ENCODE assay signal across 8 cellular contexts in the genomic region with DNA sequence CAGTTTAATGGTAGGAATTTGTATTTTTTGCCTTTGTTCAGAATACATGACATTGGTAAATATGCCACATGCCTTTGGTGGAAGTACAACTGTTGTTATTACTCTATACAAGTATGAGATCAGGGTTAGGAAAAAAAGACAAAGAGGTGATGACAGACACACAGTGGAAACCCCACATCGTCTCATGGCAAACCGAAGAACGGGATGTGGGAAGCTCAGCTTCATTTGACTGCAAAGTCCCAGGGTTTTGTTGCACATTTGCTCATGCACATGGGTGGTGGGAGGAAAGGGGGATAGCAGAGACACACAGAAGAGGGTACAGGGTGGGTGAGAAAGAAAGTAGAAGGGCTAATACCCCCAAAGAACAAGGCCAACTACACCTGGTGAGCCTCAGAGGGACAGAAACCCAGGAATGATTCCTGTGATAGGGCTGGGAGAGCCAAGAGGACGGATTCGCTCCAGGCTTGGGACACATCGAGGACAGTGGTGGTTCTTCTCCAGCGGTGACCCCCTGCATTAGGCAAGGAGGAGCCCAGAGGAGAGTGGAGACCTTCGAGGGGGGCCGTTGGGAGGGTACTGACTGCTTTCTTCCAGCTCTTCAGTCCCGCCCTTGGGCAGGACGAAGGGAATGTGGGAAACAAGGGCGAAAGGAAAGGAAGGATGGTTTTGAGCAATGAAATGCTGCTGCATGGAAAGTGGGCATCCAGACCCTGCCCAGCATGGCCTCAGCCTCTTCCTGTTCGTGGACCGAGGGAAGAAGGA.
A peak's percentile ranks its signal among the peaks of the same experiment; 100 is the strongest.
DNase-seq lines count a peak whose midpoint lies in the region; TF ChIP-seq lines count a peak whose summit lies in the region.

No MANE protein-coding gene starts in this region.

- H3K27me3 ChIP-seq in SU-DHL-6 (ENCODE audit: low read length) = no peaks in the 10 kb centered on the region

- DNase-seq in T-helper 2 cell treated with Interferon-gamma antibody and Interleukin-4, amounts not matched to agents 5 μg/mL and 100 μg/mL, for 36 hours (ENCODE audit: low spot score) = peak; percentile 63
- no peak for DNase-seq in T-helper 2 cell
- peak; percentile 18 for DNase-seq in effector CD8-positive, alpha-beta T cell (lab: John Stamatoyannopoulos, UW)
- DNase-seq in stimulated activated naive CD4-positive, alpha-beta T cell treated with Interleukin-2 at 50 U/mL for 16 hours (lab: John Stamatoyannopoulos, UW) = peak; percentile 29
- DNase-seq in NCI-H510A (lab: John Stamatoyannopoulos, UW) = no peak
- no peak for DNase-seq in HCEC 1CT
- no peak for DNase-seq in T-helper 9 cell

- peaks cover 14% of the 10 kb centered on the region for H3K79me2 ChIP-seq in SU-DHL-6 (ENCODE audit: insufficient read depth, low read length)

- H3K36me3 Mint-ChIP-seq in T-helper 2 cell treated with Interferon-gamma antibody and Interleukin-4, amounts not matched to agents 5 μg/mL and 100 μg/mL, for 36 hours (ENCODE audit: low read depth) = peaks cover 84% of the 10 kb centered on the region

- peak overlapping the region; percentile 47 for H3K4me2 ChIP-seq in SU-DHL-6 (ENCODE audit: low read depth, low read length, poor library complexity, severe bottlenecking)

- peak overlapping the region; percentile 88 for H3K27ac ChIP-seq in SU-DHL-6 (ENCODE audit: low read depth, low read length)

- H3K27ac Mint-ChIP-seq in T-helper 2 cell treated with Interferon-gamma antibody and Interleukin-4, amounts not matched to agents 5 μg/mL and 100 μg/mL, for 36 hours = peak overlapping the region; percentile 97

- no peaks in the 10 kb centered on the region for H4K20me1 ChIP-seq in SU-DHL-6 (ENCODE audit: low read depth, low read length)

- no peak overlapping the region for H2AFZ ChIP-seq in SU-DHL-6 (ENCODE audit: low read depth, low read length, severe bottlenecking)

- no peak for TF ChIP-seq CTCF in SU-DHL-6 (IDR thresholded peaks at IDR 0.05; ENCODE audit: insufficient read depth, low read length, poor library complexity, severe bottlenecking)

- H3K9me3 ChIP-seq in SU-DHL-6 (ENCODE audit: insufficient read depth, low read length) = no peaks in the 10 kb centered on the region

- no peaks in the 10 kb centered on the region for H3K9me3 Mint-ChIP-seq in T-helper 2 cell treated with Interferon-gamma antibody and Interleukin-4, amounts not matched to agents 5 μg/mL and 100 μg/mL, for 36 hours

- peaks cover 47% of the 10 kb centered on the region for H3F3A ChIP-seq in SU-DHL-6 (ENCODE audit: insufficient read depth)

- peaks cover 70% of the 10 kb centered on the region for H3K4me1 Mint-ChIP-seq in T-helper 2 cell treated with Interferon-gamma antibody and Interleukin-4, amounts not matched to agents 5 μg/mL and 100 μg/mL, for 36 hours (ENCODE audit: low read depth)

- H3K27me3 Mint-ChIP-seq in T-helper 2 cell treated with Interferon-gamma antibody and Interleukin-4, amounts not matched to agents 5 μg/mL and 100 μg/mL, for 36 hours (ENCODE audit: low read depth) = no peaks in the 10 kb centered on the region

- peak overlapping the region; percentile 47; the same call in 1 of the 2 replicates for H3K9ac ChIP-seq in SU-DHL-6 (ENCODE audit: low read length)

- H3K4me3 Mint-ChIP-seq in T-helper 2 cell treated with Interferon-gamma antibody and Interleukin-4, amounts not matched to agents 5 μg/mL and 100 μg/mL, for 36 hours = peak overlapping the region; percentile 91

- no peak overlapping the region for H3K4me3 ChIP-seq in SU-DHL-6 (ENCODE audit: insufficient read depth, low read length, poor library complexity, severe bottlenecking)

- H3K9me2 ChIP-seq in SU-DHL-6 (replicated peaks; ENCODE audit: insufficient read depth, low read length) = no peaks in the 10 kb centered on the region

- H3K36me3 ChIP-seq in SU-DHL-6 (ENCODE audit: low read length) = peaks cover 18% of the 10 kb centered on the region

Comparison
In these comparisons a context has a peak if more than half of its experiments do, and no peak if none do; other contexts are left out.
1. DNase-seq: peak in T-helper 2 cell treated with Interferon-gamma antibody and Interleukin-4, amounts not matched to agents 5 μg/mL and 100 μg/mL, for 36 hours (single experiment), effector CD8-positive, alpha-beta T cell (single experiment) and stimulated activated naive CD4-positive, alpha-beta T cell treated with Interleukin-2 at 50 U/mL for 16 hours (single experiment); none in T-helper 2 cell (0 of 5), NCI-H510A (single experiment), HCEC 1CT (single experiment) and T-helper 9 cell (single experiment).